Comparison of ENCODE assay signal across 1 cellular context in the genomic region with DNA sequence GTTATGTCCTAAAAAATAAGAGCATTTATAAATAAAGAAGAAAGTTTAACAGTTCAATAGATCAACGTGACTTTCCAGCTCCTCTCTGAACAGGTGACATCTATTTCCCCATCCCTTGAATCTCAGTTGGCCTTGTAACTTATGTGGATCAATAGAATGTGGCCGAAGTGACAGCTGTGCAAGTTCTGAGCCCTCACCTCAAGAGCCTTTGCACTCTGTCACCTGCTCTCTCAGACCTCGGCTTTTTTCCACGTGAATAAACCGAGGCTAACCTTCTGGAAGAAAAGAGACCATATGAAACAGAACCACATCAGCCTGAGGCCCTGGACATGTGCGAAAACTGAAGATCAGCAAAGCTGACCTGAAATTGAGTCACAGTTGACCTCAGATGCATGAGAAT.
TF ChIP-seq lines count a peak whose summit lies in the region.

No MANE protein-coding gene starts in this region.

TF ChIP-seq in HepG2, 621 proteins besides CTCF, POLR2A, EP300 and RAD21 (continued from another document and continues in another):
- no peak for TF ChIP-seq AGO1 (IDR thresholded peaks at IDR 0.05; ENCODE audit: low read depth, low read length, poor library complexity, severe bottlenecking)
- TF ChIP-seq MLLT10 (CRISPR knock-in tag; IDR thresholded peaks at IDR 0.05): no peak
- TF ChIP-seq MAFK (conservative IDR thresholded peaks at IDR 0.05 in 1 of 2, IDR thresholded peaks at IDR 0.05 in 1 of 2; ENCODE audit: low read length in 2 of 2): 0 out of 4 replicates have a peak, but pooled peaks of 1 of the 2 experiments have one; percentile 1
- TF ChIP-seq ZNF577 (CRISPR knock-in tag; IDR thresholded peaks at IDR 0.05; ENCODE audit: borderline replicate concordance, low read depth): no peak
- no peak for TF ChIP-seq TARDBP (CRISPR knock-in tag; IDR thresholded peaks at IDR 0.05)
- TF ChIP-seq KLF16 (CRISPR knock-in tag; IDR thresholded peaks at IDR 0.05): no peak
- TF ChIP-seq ZNF598 (CRISPR knock-in tag; IDR thresholded peaks at IDR 0.05; ENCODE audit: borderline replicate concordance): no peak
- TF ChIP-seq, protein P1, sequence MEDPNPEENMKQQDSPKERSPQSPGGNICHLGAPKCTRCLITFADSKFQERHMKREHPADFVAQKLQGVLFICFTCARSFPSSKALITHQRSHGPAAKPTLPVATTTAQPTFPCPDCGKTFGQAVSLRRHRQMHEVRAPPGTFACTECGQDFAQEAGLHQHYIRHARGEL (CRISPR knock-in tag; IDR thresholded peaks at IDR 0.05): no peak
- TF ChIP-seq, protein P2, sequence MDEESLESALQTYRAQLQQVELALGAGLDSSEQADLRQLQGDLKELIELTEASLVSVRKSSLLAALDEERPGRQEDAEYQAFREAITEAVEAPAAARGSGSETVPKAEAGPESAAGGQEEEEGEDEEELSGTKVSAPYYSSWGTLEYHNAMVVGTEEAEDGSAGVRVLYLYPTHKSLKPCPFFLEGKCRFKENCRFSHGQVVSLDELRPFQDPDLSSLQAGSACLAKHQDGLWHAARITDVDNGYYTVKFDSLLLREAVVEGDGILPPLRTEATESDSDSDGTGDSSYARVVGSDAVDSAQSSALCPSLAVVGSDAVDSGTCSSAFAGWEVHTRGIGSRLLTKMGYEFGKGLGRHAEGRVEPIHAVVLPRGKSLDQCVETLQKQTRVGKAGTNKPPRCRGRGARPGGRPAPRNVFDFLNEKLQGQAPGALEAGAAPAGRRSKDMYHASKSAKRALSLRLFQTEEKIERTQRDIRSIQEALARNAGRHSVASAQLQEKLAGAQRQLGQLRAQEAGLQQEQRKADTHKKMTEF (CRISPR knock-in tag; IDR thresholded peaks at IDR 0.05): peak; percentile 26; the same call in 1 of the 2 replicates
- no peak for TF ChIP-seq ETV6 (CRISPR knock-in tag; conservative IDR thresholded peaks at IDR 0.05)
- TF ChIP-seq SALL1 (CRISPR knock-in tag; IDR thresholded peaks at IDR 0.05): peak; percentile 83
- TF ChIP-seq, protein P3, sequence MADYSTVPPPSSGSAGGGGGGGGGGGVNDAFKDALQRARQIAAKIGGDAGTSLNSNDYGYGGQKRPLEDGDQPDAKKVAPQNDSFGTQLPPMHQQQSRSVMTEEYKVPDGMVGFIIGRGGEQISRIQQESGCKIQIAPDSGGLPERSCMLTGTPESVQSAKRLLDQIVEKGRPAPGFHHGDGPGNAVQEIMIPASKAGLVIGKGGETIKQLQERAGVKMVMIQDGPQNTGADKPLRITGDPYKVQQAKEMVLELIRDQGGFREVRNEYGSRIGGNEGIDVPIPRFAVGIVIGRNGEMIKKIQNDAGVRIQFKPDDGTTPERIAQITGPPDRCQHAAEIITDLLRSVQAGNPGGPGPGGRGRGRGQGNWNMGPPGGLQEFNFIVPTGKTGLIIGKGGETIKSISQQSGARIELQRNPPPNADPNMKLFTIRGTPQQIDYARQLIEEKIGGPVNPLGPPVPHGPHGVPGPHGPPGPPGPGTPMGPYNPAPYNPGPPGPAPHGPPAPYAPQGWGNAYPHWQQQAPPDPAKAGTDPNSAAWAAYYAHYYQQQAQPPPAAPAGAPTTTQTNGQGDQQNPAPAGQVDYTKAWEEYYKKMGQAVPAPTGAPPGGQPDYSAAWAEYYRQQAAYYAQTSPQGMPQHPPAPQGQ (CRISPR knock-in tag; IDR thresholded peaks at IDR 0.05; ENCODE audit: borderline replicate concordance): no peak
- no peak for TF ChIP-seq ZFAT (CRISPR knock-in tag; conservative IDR thresholded peaks at IDR 0.05)
- TF ChIP-seq ZNF761 (CRISPR knock-in tag; conservative IDR thresholded peaks at IDR 0.05): no peak
- no peak for TF ChIP-seq GABPA (IDR thresholded peaks at IDR 0.05; ENCODE audit: low read depth, low read length)
- no peak for TF ChIP-seq GABPA (CRISPR knock-in tag; IDR thresholded peaks at IDR 0.05; ENCODE audit: low read depth)
- TF ChIP-seq HNF4A (CRISPR knock-in tag; IDR thresholded peaks at IDR 0.05): peak; percentile 40; the same call in 1 of the 2 replicates
- TF ChIP-seq, protein P4, sequence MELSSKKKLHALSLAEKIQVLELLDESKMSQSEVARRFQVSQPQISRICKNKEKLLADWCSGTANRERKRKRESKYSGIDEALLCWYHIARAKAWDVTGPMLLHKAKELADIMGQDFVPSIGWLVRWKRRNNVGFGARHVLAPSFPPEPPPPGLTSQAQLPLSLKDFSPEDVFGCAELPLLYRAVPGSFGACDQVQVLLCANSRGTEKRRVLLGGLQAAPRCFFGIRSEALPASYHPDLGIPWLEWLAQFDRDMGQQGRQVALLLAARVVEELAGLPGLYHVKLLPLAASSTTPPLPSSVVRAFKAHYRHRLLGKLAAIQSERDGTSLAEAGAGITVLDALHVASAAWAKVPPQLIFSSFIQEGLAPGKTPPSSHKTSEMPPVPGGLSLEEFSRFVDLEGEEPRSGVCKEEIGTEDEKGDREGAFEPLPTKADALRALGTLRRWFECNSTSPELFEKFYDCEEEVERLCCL (CRISPR knock-in tag; IDR thresholded peaks at IDR 0.05; ENCODE audit: borderline replicate concordance): no peak
- TF ChIP-seq ZMYM4 (CRISPR knock-in tag; IDR thresholded peaks at IDR 0.05): no peak
- peak; percentile 77; the same call in 1 of the 2 replicates for TF ChIP-seq ONECUT2 (CRISPR knock-in tag; IDR thresholded peaks at IDR 0.05)
- no peak for TF ChIP-seq ATRX (CRISPR knock-in tag; IDR thresholded peaks at IDR 0.05; ENCODE audit: borderline replicate concordance)
- TF ChIP-seq MEIS2 (CRISPR knock-in tag; IDR thresholded peaks at IDR 0.05): no peak
- TF ChIP-seq JUNB (CRISPR knock-in tag; IDR thresholded peaks at IDR 0.05; ENCODE audit: borderline replicate concordance): no peak
- no peak for TF ChIP-seq ZNF7 (CRISPR knock-in tag; IDR thresholded peaks at IDR 0.05)
- peak; percentile 63; the same call in 1 of the 2 replicates for TF ChIP-seq CEBPB (IDR thresholded peaks at IDR 0.05; ENCODE audit: borderline replicate concordance, low read depth, low read length)
- TF ChIP-seq, protein P5, sequence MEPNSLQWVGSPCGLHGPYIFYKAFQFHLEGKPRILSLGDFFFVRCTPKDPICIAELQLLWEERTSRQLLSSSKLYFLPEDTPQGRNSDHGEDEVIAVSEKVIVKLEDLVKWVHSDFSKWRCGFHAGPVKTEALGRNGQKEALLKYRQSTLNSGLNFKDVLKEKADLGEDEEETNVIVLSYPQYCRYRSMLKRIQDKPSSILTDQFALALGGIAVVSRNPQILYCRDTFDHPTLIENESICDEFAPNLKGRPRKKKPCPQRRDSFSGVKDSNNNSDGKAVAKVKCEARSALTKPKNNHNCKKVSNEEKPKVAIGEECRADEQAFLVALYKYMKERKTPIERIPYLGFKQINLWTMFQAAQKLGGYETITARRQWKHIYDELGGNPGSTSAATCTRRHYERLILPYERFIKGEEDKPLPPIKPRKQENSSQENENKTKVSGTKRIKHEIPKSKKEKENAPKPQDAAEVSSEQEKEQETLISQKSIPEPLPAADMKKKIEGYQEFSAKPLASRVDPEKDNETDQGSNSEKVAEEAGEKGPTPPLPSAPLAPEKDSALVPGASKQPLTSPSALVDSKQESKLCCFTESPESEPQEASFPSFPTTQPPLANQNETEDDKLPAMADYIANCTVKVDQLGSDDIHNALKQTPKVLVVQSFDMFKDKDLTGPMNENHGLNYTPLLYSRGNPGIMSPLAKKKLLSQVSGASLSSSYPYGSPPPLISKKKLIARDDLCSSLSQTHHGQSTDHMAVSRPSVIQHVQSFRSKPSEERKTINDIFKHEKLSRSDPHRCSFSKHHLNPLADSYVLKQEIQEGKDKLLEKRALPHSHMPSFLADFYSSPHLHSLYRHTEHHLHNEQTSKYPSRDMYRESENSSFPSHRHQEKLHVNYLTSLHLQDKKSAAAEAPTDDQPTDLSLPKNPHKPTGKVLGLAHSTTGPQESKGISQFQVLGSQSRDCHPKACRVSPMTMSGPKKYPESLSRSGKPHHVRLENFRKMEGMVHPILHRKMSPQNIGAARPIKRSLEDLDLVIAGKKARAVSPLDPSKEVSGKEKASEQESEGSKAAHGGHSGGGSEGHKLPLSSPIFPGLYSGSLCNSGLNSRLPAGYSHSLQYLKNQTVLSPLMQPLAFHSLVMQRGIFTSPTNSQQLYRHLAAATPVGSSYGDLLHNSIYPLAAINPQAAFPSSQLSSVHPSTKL (CRISPR knock-in tag; IDR thresholded peaks at IDR 0.05): peak; percentile 88
- TF ChIP-seq MATR3 (CRISPR knock-in tag; IDR thresholded peaks at IDR 0.05): no peak
- no peak; the same call in 1 of the 2 replicates for TF ChIP-seq ZNF331 (CRISPR knock-in tag; IDR thresholded peaks at IDR 0.05)
- 0 out of 2 replicates have a peak, but pooled peaks have one; percentile 41 for TF ChIP-seq YEATS2 (CRISPR knock-in tag; IDR thresholded peaks at IDR 0.05; ENCODE audit: borderline replicate concordance)
- TF ChIP-seq KMT2A (CRISPR knock-in tag; IDR thresholded peaks at IDR 0.05): no peak
- TF ChIP-seq NCOR1 (IDR thresholded peaks at IDR 0.05; ENCODE audit: borderline replicate concordance, low read length): no peak; the same call in 1 of the 2 replicates
- TF ChIP-seq, protein P6, sequence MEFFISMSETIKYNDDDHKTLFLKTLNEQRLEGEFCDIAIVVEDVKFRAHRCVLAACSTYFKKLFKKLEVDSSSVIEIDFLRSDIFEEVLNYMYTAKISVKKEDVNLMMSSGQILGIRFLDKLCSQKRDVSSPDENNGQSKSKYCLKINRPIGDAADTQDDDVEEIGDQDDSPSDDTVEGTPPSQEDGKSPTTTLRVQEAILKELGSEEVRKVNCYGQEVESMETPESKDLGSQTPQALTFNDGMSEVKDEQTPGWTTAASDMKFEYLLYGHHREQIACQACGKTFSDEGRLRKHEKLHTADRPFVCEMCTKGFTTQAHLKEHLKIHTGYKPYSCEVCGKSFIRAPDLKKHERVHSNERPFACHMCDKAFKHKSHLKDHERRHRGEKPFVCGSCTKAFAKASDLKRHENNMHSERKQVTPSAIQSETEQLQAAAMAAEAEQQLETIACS (CRISPR knock-in tag; IDR thresholded peaks at IDR 0.05): no peak
- peak; percentile 54; the same call in 1 of the 2 replicates for TF ChIP-seq FOXK1 (CRISPR knock-in tag; IDR thresholded peaks at IDR 0.05; ENCODE audit: borderline replicate concordance, low read depth)
- TF ChIP-seq, protein P7, sequence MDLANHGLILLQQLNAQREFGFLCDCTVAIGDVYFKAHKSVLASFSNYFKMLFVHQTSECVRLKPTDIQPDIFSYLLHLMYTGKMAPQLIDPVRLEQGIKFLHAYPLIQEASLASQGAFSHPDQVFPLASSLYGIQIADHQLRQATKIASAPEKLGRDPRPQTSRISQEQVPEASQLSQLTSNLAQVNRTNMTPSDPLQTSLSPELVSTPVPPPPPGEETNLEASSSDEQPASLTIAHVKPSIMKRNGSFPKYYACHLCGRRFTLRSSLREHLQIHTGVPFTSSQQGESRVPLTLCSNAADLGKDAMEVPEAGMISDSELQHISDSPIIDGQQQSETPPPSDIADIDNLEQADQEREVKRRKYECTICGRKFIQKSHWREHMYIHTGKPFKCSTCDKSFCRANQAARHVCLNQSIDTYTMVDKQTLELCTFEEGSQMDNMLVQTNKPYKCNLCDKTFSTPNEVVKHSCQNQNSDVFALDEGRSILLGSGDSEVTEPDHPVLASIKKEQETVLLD (CRISPR knock-in tag; IDR thresholded peaks at IDR 0.05; ENCODE audit: low read depth): no peak
- TF ChIP-seq SOX5 (CRISPR knock-in tag; IDR thresholded peaks at IDR 0.05; ENCODE audit: borderline replicate concordance): peak; percentile 63; the same call in 1 of the 2 replicates
- no peak for TF ChIP-seq ISL2 (CRISPR knock-in tag; IDR thresholded peaks at IDR 0.05)
- TF ChIP-seq FOXA3 (CRISPR knock-in tag; IDR thresholded peaks at IDR 0.05): peak; percentile 67
- peak; percentile 60 for TF ChIP-seq RARA (CRISPR knock-in tag; IDR thresholded peaks at IDR 0.05)
- TF ChIP-seq HMG20B (CRISPR knock-in tag; conservative IDR thresholded peaks at IDR 0.05): 0 out of 2 replicates have a peak, but pooled peaks have one; percentile 28
- no peak for TF ChIP-seq ZNF749 (CRISPR knock-in tag; IDR thresholded peaks at IDR 0.05; ENCODE audit: borderline replicate concordance)
- no peak for TF ChIP-seq ZNF530 (CRISPR knock-in tag; IDR thresholded peaks at IDR 0.05; ENCODE audit: low read depth)
- no peak for TF ChIP-seq SMC3 (IDR thresholded peaks at IDR 0.05; ENCODE audit: low read length)
- no peak for TF ChIP-seq ZNF44 (CRISPR knock-in tag; IDR thresholded peaks at IDR 0.05)
- peak; percentile 38; the same call in 1 of the 2 replicates for TF ChIP-seq BHLHE40 (IDR thresholded peaks at IDR 0.05; ENCODE audit: low read length)
- TF ChIP-seq ZNF616 (CRISPR knock-in tag; IDR thresholded peaks at IDR 0.05; ENCODE audit: low read depth): no peak
- 0 out of 2 replicates have a peak, but pooled peaks have one; percentile 30 for TF ChIP-seq HNF4G (IDR thresholded peaks at IDR 0.05; ENCODE audit: borderline replicate concordance, low read depth, low read length)
- no peak for TF ChIP-seq HNF4G (CRISPR knock-in tag; IDR thresholded peaks at IDR 0.05; ENCODE audit: borderline replicate concordance, low read depth)
- TF ChIP-seq TCF7 (IDR thresholded peaks at IDR 0.05; ENCODE audit: low read depth): peak; percentile 11; the same call in 1 of the 2 replicates
- peak; percentile 44; the same call in 1 of the 2 replicates for TF ChIP-seq SAP130 (CRISPR knock-in tag; IDR thresholded peaks at IDR 0.05; ENCODE audit: low read depth)
- TF ChIP-seq, protein P8, sequence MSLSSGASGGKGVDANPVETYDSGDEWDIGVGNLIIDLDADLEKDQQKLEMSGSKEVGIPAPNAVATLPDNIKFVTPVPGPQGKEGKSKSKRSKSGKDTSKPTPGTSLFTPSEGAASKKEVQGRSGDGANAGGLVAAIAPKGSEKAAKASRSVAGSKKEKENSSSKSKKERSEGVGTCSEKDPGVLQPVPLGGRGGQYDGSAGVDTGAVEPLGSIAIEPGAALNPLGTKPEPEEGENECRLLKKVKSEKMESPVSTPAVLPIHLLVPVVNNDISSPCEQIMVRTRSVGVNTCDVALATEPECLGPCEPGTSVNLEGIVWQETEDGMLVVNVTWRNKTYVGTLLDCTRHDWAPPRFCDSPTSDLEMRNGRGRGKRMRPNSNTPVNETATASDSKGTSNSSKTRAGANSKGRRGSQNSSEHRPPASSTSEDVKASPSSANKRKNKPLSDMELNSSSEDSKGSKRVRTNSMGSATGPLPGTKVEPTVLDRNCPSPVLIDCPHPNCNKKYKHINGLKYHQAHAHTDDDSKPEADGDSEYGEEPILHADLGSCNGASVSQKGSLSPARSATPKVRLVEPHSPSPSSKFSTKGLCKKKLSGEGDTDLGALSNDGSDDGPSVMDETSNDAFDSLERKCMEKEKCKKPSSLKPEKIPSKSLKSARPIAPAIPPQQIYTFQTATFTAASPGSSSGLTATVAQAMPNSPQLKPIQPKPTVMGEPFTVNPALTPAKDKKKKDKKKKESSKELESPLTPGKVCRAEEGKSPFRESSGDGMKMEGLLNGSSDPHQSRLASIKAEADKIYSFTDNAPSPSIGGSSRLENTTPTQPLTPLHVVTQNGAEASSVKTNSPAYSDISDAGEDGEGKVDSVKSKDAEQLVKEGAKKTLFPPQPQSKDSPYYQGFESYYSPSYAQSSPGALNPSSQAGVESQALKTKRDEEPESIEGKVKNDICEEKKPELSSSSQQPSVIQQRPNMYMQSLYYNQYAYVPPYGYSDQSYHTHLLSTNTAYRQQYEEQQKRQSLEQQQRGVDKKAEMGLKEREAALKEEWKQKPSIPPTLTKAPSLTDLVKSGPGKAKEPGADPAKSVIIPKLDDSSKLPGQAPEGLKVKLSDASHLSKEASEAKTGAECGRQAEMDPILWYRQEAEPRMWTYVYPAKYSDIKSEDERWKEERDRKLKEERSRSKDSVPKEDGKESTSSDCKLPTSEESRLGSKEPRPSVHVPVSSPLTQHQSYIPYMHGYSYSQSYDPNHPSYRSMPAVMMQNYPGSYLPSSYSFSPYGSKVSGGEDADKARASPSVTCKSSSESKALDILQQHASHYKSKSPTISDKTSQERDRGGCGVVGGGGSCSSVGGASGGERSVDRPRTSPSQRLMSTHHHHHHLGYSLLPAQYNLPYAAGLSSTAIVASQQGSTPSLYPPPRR (CRISPR knock-in tag; IDR thresholded peaks at IDR 0.05; ENCODE audit: borderline replicate concordance): no peak
- peak; percentile 31; the same call in 1 of the 2 replicates for TF ChIP-seq KAT8 (CRISPR knock-in tag; IDR thresholded peaks at IDR 0.05)
